8 cellular contexts compared by ENCODE assay signal in the genomic region with DNA sequence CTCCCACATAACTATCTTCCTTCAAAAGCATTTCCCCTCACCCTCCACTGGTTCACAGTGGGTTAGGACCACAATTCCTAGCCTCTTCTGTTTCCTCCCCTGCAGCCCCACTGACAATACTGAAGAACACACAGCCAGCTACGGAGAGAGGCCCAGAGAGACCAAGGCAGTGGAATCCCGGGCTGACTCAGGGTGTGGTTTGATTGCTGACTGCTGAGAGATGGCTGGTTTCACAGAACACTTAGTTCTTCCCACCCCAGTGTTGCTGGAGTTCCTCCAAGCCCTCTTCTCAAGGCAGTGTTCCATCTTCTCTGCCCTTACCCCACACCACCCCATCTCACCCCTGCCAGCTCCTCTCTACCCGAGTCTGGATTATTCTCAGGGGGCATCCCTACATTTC. TPM values are rescaled to one million over a fixed set of nuclear protein-coding genes. Genes with fewer than 3 reads are reported as not detected.
DNase-seq lines count a peak whose midpoint lies in the region; ATAC-seq, FAIRE-seq and TF ChIP-seq lines count a peak whose summit lies in the region.

No MANE protein-coding gene starts in this region.

- ATAC-seq in right lobe of liver (peak; percentile 28 to 60 (median 46)), HepG2 (no peak), aorta (ENCODE audit: low FRiP score) (peak; percentile 59), HG02870 (IDR thresholded peaks at IDR 0.05; ENCODE audit: unreplicated experiment) (no peak), HG03565 (IDR thresholded peaks at IDR 0.05; ENCODE audit: unreplicated experiment) (no peak)

- H3K27me3 ChIP-seq in right lobe of liver = no peaks in the 10 kb centered on the region
- H3K27me3 ChIP-seq in HepG2 (ENCODE audit: control insufficient read depth in 1 of 2, insufficient read depth in 2 of 2, low read length in 2 of 2) = no peaks in the 10 kb centered on the region
- H3K27me3 ChIP-seq in muscle layer of duodenum (ENCODE audit: low read depth, low read length) = no peaks in the 10 kb centered on the region
- no peaks in the 10 kb centered on the region for H3K27me3 ChIP-seq in aorta (ENCODE audit: control insufficient read depth in 1 of 2, insufficient read depth in 2 of 2, low read length in 1 of 2)

- TF ChIP-seq CTCF in right lobe of liver (IDR thresholded peaks at IDR 0.05) = no peak
- no peak for TF ChIP-seq CTCF in HepG2 (CRISPR knock-in tag; IDR thresholded peaks at IDR 0.05)

- BruUV-seq in HepG2 (replicated peaks; lab: Mats Ljungman, UMichigan) = no TSS peak

- H3K9me3 ChIP-seq in right lobe of liver (no peaks in the 10 kb centered on the region), HepG2 (ENCODE audit: low read length) (no peaks in the 10 kb centered on the region), muscle layer of duodenum (ENCODE audit: control insufficient read depth in 1 of 2, low read length in 2 of 2) (no peaks in the 10 kb centered on the region), aorta (ENCODE audit: control insufficient read depth, low read length) (no peaks in the 10 kb centered on the region)

- intact Hi-C loops in right lobe of liver (cut with DNase I) (no loop called here), HepG2 (cut with micrococcal nuclease; ENCODE audit: unreplicated experiment) (no loop called here), aorta (cut with DNase I) (no loop called here)

- in situ Hi-C loops in HepG2 (cut with HindIII; ENCODE audit: extremely low pct_ligation_motif_present, low pct_unique_long_range_greater_than_20kb) = no loop called here

- no peak overlapping the region for H2AFZ ChIP-seq in HepG2 (ENCODE audit: low read length)

- peak overlapping the region; percentile 21 to 31 (median 29) for H3K27ac ChIP-seq in right lobe of liver
- H3K27ac ChIP-seq in HepG2 (ENCODE audit: extremely low read length, insufficient read depth, low read length) = no peak overlapping the region
- peak overlapping the region; percentile 74 for H3K27ac ChIP-seq in muscle layer of duodenum (ENCODE audit: low read length)
- peak overlapping the region in 1 of 2 donors; percentile 52 for H3K27ac ChIP-seq in aorta (ENCODE audit: low read depth in 1 of 2, low read length in 2 of 2)

- no peak overlapping the region for H3K4me3 ChIP-seq in right lobe of liver
- no peak overlapping the region for H3K4me3 ChIP-seq in HepG2 (replicated peaks in 1 of 3; ENCODE audit: insufficient read depth in 1 of 3, low read depth in 2 of 3, low read length in 3 of 3)
- peak overlapping the region in 1 of 2 donors; percentile 33 for H3K4me3 ChIP-seq in muscle layer of duodenum (ENCODE audit: low read depth in 1 of 2, low read length in 2 of 2)
- H3K4me3 ChIP-seq in aorta (ENCODE audit: low read length in 2 of 2) = no peak overlapping the region

- CTCF ChIA-PET in HepG2 (lab: Yijun Ruan, JAX; ENCODE audit: low intra/inter-chr PET ratio, low total read pairs) = no interaction called here

- no peak for TF ChIP-seq EP300 in HepG2 (IDR thresholded peaks at IDR 0.05; ENCODE audit: low read depth in 2 of 2, low read length in 2 of 2)
- TF ChIP-seq EP300 in HepG2 (CRISPR knock-in tag; IDR thresholded peaks at IDR 0.05; ENCODE audit: borderline replicate concordance) = no peak

- DNase-seq in right lobe of liver (no peak), HepG2 (ENCODE audit: low spot score) (no peak), dedifferentiated amniotic fluid mesenchymal stem cell (ENCODE audit: extremely low spot score) (peak; percentile 60), aorta (peak in 1 of 2 donors; percentile 73), NCI-H2227 (lab: John Stamatoyannopoulos, UW; ENCODE audit: unreplicated experiment) (no peak)

- H3K36me3 ChIP-seq in right lobe of liver = no peaks in the 10 kb centered on the region
- H3K36me3 ChIP-seq in HepG2 (replicated peaks in 1 of 2; ENCODE audit: control insufficient read depth in 1 of 2, insufficient read depth in 2 of 2, low read length in 2 of 2) = no peaks in the 10 kb centered on the region; a peak in 2 of 5 replicates
- H3K36me3 ChIP-seq in muscle layer of duodenum (ENCODE audit: control insufficient read depth in 1 of 2, insufficient read depth in 2 of 2, low read length in 2 of 2) = peaks cover 2 to 4% of the 10 kb centered on the region in 2 donors
- H3K36me3 ChIP-seq in aorta (ENCODE audit: control insufficient read depth in 1 of 2, insufficient read depth in 2 of 2, low read length in 1 of 2) = no peaks in the 10 kb centered on the region

- FAIRE-seq in HepG2 (lab: Jason Lieb, UNC) = no peak

- POLR2A ChIA-PET in HepG2 (lab: Yijun Ruan, JAX) = no interaction called here

- WGBS in right lobe of liver (ENCODE audit: insufficient coverage, low coverage, low lambda C conversion rate, missing lambda C conversion rate) = 59% methylated on average over 3 of the region's 3 CpGs
- 82% methylated on average over 3 of the region's 3 CpGs for WGBS in HepG2 (ENCODE audit: low lambda C conversion rate)
- 4% methylated on average over 3 of the region's 3 CpGs for WGBS in aorta, 2 donors

- no peak for TF ChIP-seq RAD21 in HepG2 (CRISPR knock-in tag; IDR thresholded peaks at IDR 0.05)

- no peak overlapping the region for H3K9ac ChIP-seq in HepG2 (ENCODE audit: insufficient read depth, low read depth, low read length)

- no peaks in the 10 kb centered on the region for H3K79me2 ChIP-seq in HepG2 (ENCODE audit: insufficient read depth, low read length)

- no peak overlapping the region for H3K4me2 ChIP-seq in HepG2 (ENCODE audit: low read depth, low read length)

- H4K20me1 ChIP-seq in HepG2 (ENCODE audit: insufficient read depth, low read length) = no peaks in the 10 kb centered on the region

- H3K4me1 ChIP-seq in right lobe of liver = no peaks in the 10 kb centered on the region
- peaks cover 23% of the 10 kb centered on the region for H3K4me1 ChIP-seq in HepG2 (ENCODE audit: insufficient read depth, low read length)
- peaks cover 23 to 38% of the 10 kb centered on the region in 2 donors for H3K4me1 ChIP-seq in muscle layer of duodenum (ENCODE audit: control insufficient read depth in 1 of 2, insufficient read depth in 2 of 2, low read length in 2 of 2)
- peaks cover 0 to 8% of the 10 kb centered on the region in 2 donors for H3K4me1 ChIP-seq in aorta (ENCODE audit: control insufficient read depth in 1 of 2, insufficient read depth in 2 of 2, low read length in 2 of 2)

- TF ChIP-seq POLR2A in right lobe of liver (IDR thresholded peaks at IDR 0.05) (no peak), HepG2 (IDR thresholded peaks at IDR 0.05; ENCODE audit: insufficient read depth in 1 of 2, low read depth in 2 of 2, low read length in 2 of 2) (no peak)

TF ChIP-seq in HepG2, 621 proteins besides CTCF, POLR2A, EP300 and RAD21:
- TF ChIP-seq RBFOX2 (IDR thresholded peaks at IDR 0.05; ENCODE audit: low read depth, low read length) = no peak
- TF ChIP-seq ZNF703 (CRISPR knock-in tag; IDR thresholded peaks at IDR 0.05; ENCODE audit: borderline replicate concordance) = no peak

RNA-seq across cellular contexts. Expression of a gene that starts 43.3 kb away (rescaled TPM):
- total RNA-seq in right lobe of liver (10 to 100 TPM; 20.8 to 50.0 (median 33.6) TPM), HepG2 (2016; rRNA removed; fragmentation: Illumina TruSeq; extraction: Trizol) (21.8 and 32.5 TPM in 2 replicates), aorta (100 to 1,000 TPM; 180 to 231 TPM)
- 10.9 and 11.1 TPM in 2 replicates for total RNA-seq in HepG2 (2016; cell fraction: cytosol; rRNA removed; fragmentation: Illumina TruSeq; extraction: Trizol; ENCODE audit: low read depth)
- 20.7 and 30.7 TPM in 2 replicates for total RNA-seq in HepG2 (2016; cell fraction: insoluble cytoplasmic fraction; rRNA removed; fragmentation: Illumina TruSeq; extraction: Trizol)
- total RNA-seq in HepG2 (2016; cell fraction: membrane; rRNA removed; fragmentation: Illumina TruSeq; extraction: Trizol) = 45.2 and 45.6 TPM in 2 replicates
- total RNA-seq in HepG2 (2016; cell fraction: nucleus; rRNA removed; fragmentation: Illumina TruSeq; extraction: Trizol) = 28.9 and 31.5 TPM in 2 replicates
- polyA plus RNA-seq in HepG2 (2011; rRNA removed) (11.2 and 12.5 TPM in 2 replicates), aorta (100 to 1,000 TPM in 1 of 2 donors, 10 to 100 TPM in 1; 71.9 to 118 TPM)
- polyA plus RNA-seq in HepG2 (2011; cell fraction: cytosol; rRNA removed) = 6.8 and 9.1 TPM in 2 replicates
- polyA plus RNA-seq in HepG2 (2011; cell fraction: nucleus; rRNA removed) = 13.5 and 16.7 TPM in 2 replicates
- 52.4 and 60.8 TPM in 2 replicates for polyA plus RNA-seq in HepG2 (2012)
- polyA plus RNA-seq in HepG2 (2016; cell fraction: cytosol; fragmentation: Illumina TruSeq; extraction: Trizol; ENCODE audit: low read depth) = 10.6 and 12.4 TPM in 2 replicates
- polyA plus RNA-seq in HepG2 (2016; cell fraction: insoluble cytoplasmic fraction; fragmentation: Illumina TruSeq; extraction: Trizol; ENCODE audit: low read depth) = 78.1 and 90.4 TPM in 2 replicates
- 44.3 and 47.5 TPM in 2 replicates for polyA plus RNA-seq in HepG2 (2016; cell fraction: membrane; fragmentation: Illumina TruSeq; extraction: Trizol; ENCODE audit: low read depth)
- 95.3 and 99.0 TPM in 2 replicates for polyA plus RNA-seq in HepG2 (2016; cell fraction: nucleus; fragmentation: Illumina TruSeq; extraction: Trizol; ENCODE audit: insufficient read depth, low read depth)
- polyA minus RNA-seq in HepG2 (2011; rRNA and poly(A)+ RNA removed; ENCODE audit: low replicate concordance) = 3.9 and 12.4 TPM in 2 replicates
- polyA minus RNA-seq in HepG2 (2011; cell fraction: cytosol; rRNA and poly(A)+ RNA removed) = 25.5 and 27.1 TPM in 2 replicates
- polyA minus RNA-seq in HepG2 (2011; cell fraction: nucleus; rRNA and poly(A)+ RNA removed) = 10.1 and 12.1 TPM in 2 replicates

Comparison
In these comparisons a context has a peak if more than half of its experiments do, and no peak if none do; other contexts are left out.
1. ATAC-seq: peak in right lobe of liver (4 of 4) and aorta (single experiment); none in HepG2 (single experiment), HG02870 (single experiment) and HG03565 (single experiment).